In the genomic region with DNA sequence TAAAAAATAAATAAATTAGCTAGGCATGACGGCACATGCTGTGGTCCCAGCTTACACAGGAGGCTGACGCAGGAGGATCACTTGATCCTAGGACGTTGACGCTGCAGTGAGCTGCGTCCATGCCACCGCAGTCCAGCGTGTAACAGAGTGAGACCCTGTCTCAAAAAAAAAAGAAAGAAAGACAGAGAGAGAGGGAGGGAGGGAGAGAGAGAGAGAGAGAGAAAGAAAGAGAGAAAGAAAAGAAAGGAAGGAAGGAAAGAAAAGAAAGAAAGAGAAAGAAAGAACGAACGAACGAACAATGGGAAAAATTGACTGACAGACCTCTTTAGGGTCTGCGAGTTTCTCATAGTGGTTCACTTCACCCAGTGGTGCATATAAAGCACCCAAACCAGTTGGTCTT, we compare ENCODE assay signal across 1 cellular context.
TF ChIP-seq lines count a peak whose summit lies in the region.

No MANE protein-coding gene starts in this region.

TF ChIP-seq in IMR-90, 13 proteins besides CTCF, POLR2A, EP300 and RAD21:
- TF ChIP-seq MAFK (IDR thresholded peaks at IDR 0.05; ENCODE audit: low read depth, low read length) = no peak
- TF ChIP-seq NFE2L2 (IDR thresholded peaks at IDR 0.05; ENCODE audit: low read depth, low read length) = no peak
- TF ChIP-seq, protein P1, sequence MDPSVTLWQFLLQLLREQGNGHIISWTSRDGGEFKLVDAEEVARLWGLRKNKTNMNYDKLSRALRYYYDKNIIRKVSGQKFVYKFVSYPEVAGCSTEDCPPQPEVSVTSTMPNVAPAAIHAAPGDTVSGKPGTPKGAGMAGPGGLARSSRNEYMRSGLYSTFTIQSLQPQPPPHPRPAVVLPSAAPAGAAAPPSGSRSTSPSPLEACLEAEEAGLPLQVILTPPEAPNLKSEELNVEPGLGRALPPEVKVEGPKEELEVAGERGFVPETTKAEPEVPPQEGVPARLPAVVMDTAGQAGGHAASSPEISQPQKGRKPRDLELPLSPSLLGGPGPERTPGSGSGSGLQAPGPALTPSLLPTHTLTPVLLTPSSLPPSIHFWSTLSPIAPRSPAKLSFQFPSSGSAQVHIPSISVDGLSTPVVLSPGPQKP (IDR thresholded peaks at IDR 0.05; ENCODE audit: borderline replicate concordance, low read depth, low read length) = no peak
- TF ChIP-seq FOS (IDR thresholded peaks at IDR 0.05; ENCODE audit: low read depth, low read length) = no peak
- TF ChIP-seq, protein P2, sequence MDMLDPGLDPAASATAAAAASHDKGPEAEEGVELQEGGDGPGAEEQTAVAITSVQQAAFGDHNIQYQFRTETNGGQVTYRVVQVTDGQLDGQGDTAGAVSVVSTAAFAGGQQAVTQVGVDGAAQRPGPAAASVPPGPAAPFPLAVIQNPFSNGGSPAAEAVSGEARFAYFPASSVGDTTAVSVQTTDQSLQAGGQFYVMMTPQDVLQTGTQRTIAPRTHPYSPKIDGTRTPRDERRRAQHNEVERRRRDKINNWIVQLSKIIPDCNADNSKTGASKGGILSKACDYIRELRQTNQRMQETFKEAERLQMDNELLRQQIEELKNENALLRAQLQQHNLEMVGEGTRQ (IDR thresholded peaks at IDR 0.05; ENCODE audit: low read depth, low read length) = no peak
- no peak for TF ChIP-seq SMC3 (IDR thresholded peaks at IDR 0.05; ENCODE audit: low read depth, low read length)
- TF ChIP-seq RCOR1 (IDR thresholded peaks at IDR 0.05; ENCODE audit: insufficient replicate concordance, low read length) = no peak
- TF ChIP-seq BHLHE40 (IDR thresholded peaks at IDR 0.05; ENCODE audit: low read depth, low read length) = no peak
- no peak for TF ChIP-seq MAZ (IDR thresholded peaks at IDR 0.05; ENCODE audit: borderline replicate concordance, low read depth, low read length)
- TF ChIP-seq CEBPB (IDR thresholded peaks at IDR 0.05; ENCODE audit: low read depth, low read length) = no peak
- TF ChIP-seq RFX5 (IDR thresholded peaks at IDR 0.05; ENCODE audit: low read depth, low read length) = no peak
- TF ChIP-seq CHD1 (IDR thresholded peaks at IDR 0.05; ENCODE audit: low read depth, low read length) = no peak
- TF ChIP-seq MXI1 (IDR thresholded peaks at IDR 0.05; ENCODE audit: borderline replicate concordance, low read depth, low read length) = no peak
